Comparison of ENCODE assay signal across 12 cellular contexts in the genomic region with DNA sequence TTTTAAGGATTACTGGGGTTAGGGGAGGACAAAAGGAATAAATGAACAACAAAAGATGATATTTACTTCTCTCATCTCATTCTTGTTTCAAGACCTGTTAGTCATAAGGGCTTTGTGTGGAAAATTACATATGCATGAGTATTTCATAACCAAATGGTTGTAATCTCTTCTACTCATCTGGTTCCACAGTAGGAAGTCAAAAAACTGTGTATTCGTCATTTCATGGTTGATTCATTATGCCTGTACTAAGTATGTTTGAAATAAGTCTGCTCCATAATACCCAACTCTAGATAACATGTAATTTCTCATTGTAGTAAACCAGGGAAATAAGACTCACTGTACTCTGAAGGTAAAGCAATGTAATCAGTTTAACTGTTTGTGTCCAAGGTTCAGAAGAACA.
DNase-seq lines count a peak whose midpoint lies in the region; ATAC-seq, FAIRE-seq and TF ChIP-seq lines count a peak whose summit lies in the region.
"Had no signal": no experiment of that assay in that cellular context is flagged by ENCODE, and none has a peak within 500 bp of the region (broad histone marks: within the 10 kb centered on the region; RNA-seq: fewer than 3 reads in every experiment).

No MANE protein-coding gene starts in this region.

- H4K20me1 ChIP-seq in keratinocyte (ENCODE audit: control insufficient read depth, extremely low read depth, insufficient read depth, low read length): no peaks in the 10 kb centered on the region

- DNase-seq in D721Med (ENCODE audit: insufficient read length, low spot score) (no peak), HS-5 (ENCODE audit: low read depth) (peak; percentile 38), keratinocyte (ENCODE audit: low read depth, low spot score) (no peak), iPS-NIHi7 (ENCODE audit: extremely low spot score) (no peak), NCI-H2081 treated with DMSO at 0.1 percent for 48 hours (lab: John Stamatoyannopoulos, UW) (no peak)
- DNase-seq in activated naive CD8-positive, alpha-beta T cell treated with anti-CD3 and anti-CD28 coated beads, Interleukin-2, amount 50 U/mL, for 24 hours: no peak
- DNase-seq: foreskin melanocyte, GOT3, NCI-H1417, upper lobe of left lung had no signal

- FAIRE-seq in D721Med (lab: Jason Lieb, UNC) (peak; percentile 41), keratinocyte (lab: Jason Lieb, UNC) (peak; percentile 53)

- no peaks in the 10 kb centered on the region for H3K36me3 ChIP-seq in keratinocyte (ENCODE audit: control insufficient read depth in 2 of 2, extremely low read depth in 1 of 2, insufficient read depth in 2 of 2, low read length in 2 of 2)
- H3K36me3 ChIP-seq: upper lobe of left lung had no signal

- H3K27me3 ChIP-seq in keratinocyte (ENCODE audit: control insufficient read depth, extremely low read depth, insufficient read depth, low read length): no peaks in the 10 kb centered on the region
- H3K27me3 ChIP-seq: upper lobe of left lung had no signal

- peaks cover 7% of the 10 kb centered on the region for H3K4me1 ChIP-seq in keratinocyte (ENCODE audit: control insufficient read depth, extremely low read depth, insufficient read depth, low read length)

- no peaks in the 10 kb centered on the region for H3K9me1 ChIP-seq in keratinocyte (ENCODE audit: control insufficient read depth, extremely low read depth, insufficient read depth, low read length)

- no peaks in the 10 kb centered on the region for H3K9me3 Mint-ChIP-seq in activated naive CD8-positive, alpha-beta T cell treated with anti-CD3 and anti-CD28 coated beads, Interleukin-2, amount 50 U/mL, for 24 hours

- H2AFZ ChIP-seq in keratinocyte (ENCODE audit: control insufficient read depth, low read length): no peak overlapping the region

- H3K4me3 ChIP-seq in keratinocyte (ENCODE audit: control insufficient read depth in 2 of 3, extremely low read depth in 1 of 3, insufficient read depth in 2 of 3, low read depth in 1 of 3, low read length in 3 of 3): no peak overlapping the region
- H3K4me3 ChIP-seq: upper lobe of left lung had no signal

- no peak overlapping the region for H3K27ac ChIP-seq in keratinocyte (ENCODE audit: control insufficient read depth, insufficient read depth, low read length)
- H3K27ac ChIP-seq: upper lobe of left lung had no signal

- H3K27ac Mint-ChIP-seq in activated naive CD8-positive, alpha-beta T cell treated with anti-CD3 and anti-CD28 coated beads, Interleukin-2, amount 50 U/mL, for 24 hours: peak overlapping the region; percentile 81

- no peak overlapping the region for H3K4me2 ChIP-seq in keratinocyte (ENCODE audit: control insufficient read depth, extremely low read depth, insufficient read depth, low read depth, low read length)

- no peak for TF ChIP-seq CTCF in D721Med (IDR thresholded peaks at IDR 0.05; ENCODE audit: insufficient read depth, missing control alignments)
- TF ChIP-seq CTCF in keratinocyte (optimal IDR thresholded peaks at IDR 0.05 in 1 of 3, IDR thresholded peaks at IDR 0.05 in 1 of 3, conservative IDR thresholded peaks at IDR 0.05 in 1 of 3; ENCODE audit: extremely low read depth in 1 of 3, insufficient read depth in 2 of 3, low read length in 3 of 3): no peak

- no peaks in the 10 kb centered on the region for H3K9me3 ChIP-seq in keratinocyte (ENCODE audit: control insufficient read depth, low read depth, low read length)
- H3K9me3 ChIP-seq: upper lobe of left lung had no signal

- ATAC-seq in activated naive CD8-positive, alpha-beta T cell treated with anti-CD3 and anti-CD28 coated beads, Interleukin-2, amount 50 U/mL, for 24 hours: peak; percentile 97
- no peak for ATAC-seq in GM21576 (IDR thresholded peaks at IDR 0.05; ENCODE audit: unreplicated experiment)
- no peak for ATAC-seq in GM18870 (IDR thresholded peaks at IDR 0.05; ENCODE audit: unreplicated experiment)

- dilution Hi-C loops in keratinocyte (cut with MboI; ENCODE audit: extremely low pct_ligation_motif_present, low sequenced_read_pairs): no loop called here

- H3K79me2 ChIP-seq in keratinocyte (ENCODE audit: control insufficient read depth, insufficient read depth, low read length): no peaks in the 10 kb centered on the region

- H3K4me3 Mint-ChIP-seq in activated naive CD8-positive, alpha-beta T cell treated with anti-CD3 and anti-CD28 coated beads, Interleukin-2, amount 50 U/mL, for 24 hours: peak overlapping the region; percentile 47

- H3K4me1 Mint-ChIP-seq in activated naive CD8-positive, alpha-beta T cell treated with anti-CD3 and anti-CD28 coated beads, Interleukin-2, amount 50 U/mL, for 24 hours: peaks cover 23% of the 10 kb centered on the region

- peaks cover 4% of the 10 kb centered on the region for H3K27me3 Mint-ChIP-seq in activated naive CD8-positive, alpha-beta T cell treated with anti-CD3 and anti-CD28 coated beads, Interleukin-2, amount 50 U/mL, for 24 hours

- no peaks in the 10 kb centered on the region for H3K36me3 Mint-ChIP-seq in activated naive CD8-positive, alpha-beta T cell treated with anti-CD3 and anti-CD28 coated beads, Interleukin-2, amount 50 U/mL, for 24 hours (ENCODE audit: low read depth)

- H3K9ac ChIP-seq in keratinocyte (ENCODE audit: control insufficient read depth, extremely low read depth, insufficient read depth, low read length): no peak overlapping the region
